Comparison of ENCODE assay signal across 36 cellular contexts in genomic region chr7:103388469-103389140, GRCh38. TPM values are rescaled to one million over a fixed set of nuclear protein-coding genes. Genes with fewer than 3 reads are reported as not detected.
"Had no signal": no experiment of that assay in that cellular context is flagged by ENCODE, and none has a peak within 500 bp of the region (broad histone marks: within the 10 kb centered on the region; RNA-seq: fewer than 3 reads in every experiment).

No MANE protein-coding gene starts in this region.

- H3K4me3 ChIP-seq: coronary artery, dorsolateral prefrontal cortex, esophagus muscularis mucosa, gastrocnemius medialis had no signal

- H3K27me3 ChIP-seq: brain microvascular endothelial cell, dorsolateral prefrontal cortex, foreskin keratinocyte, gastrocnemius medialis had no signal

- DNase-seq: activated B cell treated with CpG ODN at 0.5 μM for 24 hours; activated CD4-positive, alpha-beta T cell treated with anti-CD3 and anti-CD28 coated beads for 48 hours; activated CD4-positive, alpha-beta T cell treated with anti-CD3 and anti-CD28 coated beads, Interleukin-2, amount 50 U/mL, for 1 hour; activated CD4-positive, alpha-beta T cell treated with anti-CD3 and anti-CD28 coated beads, Interleukin-2, amount 50 U/mL, for 48 hours; activated CD8-positive, alpha-beta memory T cell treated with anti-CD3 and anti-CD28 coated beads for 24 hours; activated CD8-positive, alpha-beta T cell treated with anti-CD3 and anti-CD28 coated beads for 36 hours; activated effector memory CD4-positive, alpha-beta T cell treated with Interleukin-2 at 50 U/mL for 16 hours; activated gamma-delta T cell treated with Interleukin-2 at 50 U/mL for 16 hours; activated naive CD4-positive, alpha-beta T cell treated with anti-CD3 and anti-CD28 coated beads, Interleukin-2, amount 50 U/mL, for 16 hours; activated naive CD4-positive, alpha-beta T cell treated with Interleukin-2 at 50 U/mL for 16 hours; activated T-cell treated with anti-CD3 and anti-CD28 coated beads, Interleukin-2, amount 50 U/mL, for 4 hours; amniotic stem cell; anterior cingulate cortex; brain microvascular endothelial cell; dorsolateral prefrontal cortex; effector memory CD4-positive, alpha-beta T cell; endodermal cell; erythroblast; foreskin keratinocyte; gastrocnemius medialis; SW 1271; T-cell; T-helper 9 cell; WERI-Rb-1 had no signal

- H3K27ac Mint-ChIP-seq: activated B cell treated with CpG ODN at 0.5 μM for 24 hours; activated CD8-positive, alpha-beta T cell treated with anti-CD3 and anti-CD28 coated beads for 36 hours; activated naive CD8-positive, alpha-beta T cell; activated T-helper 17 cell treated with anti-CD3 and anti-CD28 coated beads, Interleukin-2, amount 50 U/mL, for 72 hours; dendritic cell treated with granulocyte-macrophage colony-stimulating factor and Interleukin-4, amounts not matched to agents 40 ng/mL and 50 ng/mL, for 4 days; endodermal cell; T-cell; T-helper 1 cell treated with Interleukin-12 subunit alpha and Interleukin-12 subunit beta and Interleukin-4 antibody, amounts not matched to agents 30 μg/mL and 1 μg/mL, for 36 hours had no signal

- H3K9me3 Mint-ChIP-seq: activated B cell treated with CpG ODN at 0.5 μM for 24 hours; activated CD8-positive, alpha-beta T cell treated with anti-CD3 and anti-CD28 coated beads for 36 hours; activated T-cell treated with anti-CD3 and anti-CD28 coated beads, Interleukin-2, amount 50 U/mL, for 4 hours; activated T-helper 17 cell treated with anti-CD3 and anti-CD28 coated beads, Interleukin-2, amount 50 U/mL, for 72 hours; central memory CD8-positive, alpha-beta T cell; dendritic cell treated with granulocyte-macrophage colony-stimulating factor and Interleukin-4, amounts not matched to agents 40 ng/mL and 50 ng/mL, for 4 days; endodermal cell; T-cell; T-helper 1 cell treated with Interleukin-12 subunit alpha and Interleukin-12 subunit beta and Interleukin-4 antibody, amounts not matched to agents 30 μg/mL and 1 μg/mL, for 36 hours had no signal

- H3K36me3 ChIP-seq: brain microvascular endothelial cell, esophagus muscularis mucosa, gastrocnemius medialis, WERI-Rb-1 had no signal

- H3K4me1 Mint-ChIP-seq: activated B cell treated with CpG ODN at 0.5 μM for 24 hours; activated T-helper 17 cell treated with anti-CD3 and anti-CD28 coated beads, Interleukin-2, amount 50 U/mL, for 72 hours; central memory CD8-positive, alpha-beta T cell; endodermal cell; T-cell had no signal

- H3K4me3 Mint-ChIP-seq: activated B cell treated with CpG ODN at 0.5 μM for 24 hours; activated CD8-positive, alpha-beta T cell treated with anti-CD3 and anti-CD28 coated beads for 36 hours; activated naive CD8-positive, alpha-beta T cell; activated T-cell treated with anti-CD3 and anti-CD28 coated beads, Interleukin-2, amount 50 U/mL, for 4 hours; activated T-helper 17 cell treated with anti-CD3 and anti-CD28 coated beads, Interleukin-2, amount 50 U/mL, for 72 hours; central memory CD8-positive, alpha-beta T cell; dendritic cell treated with granulocyte-macrophage colony-stimulating factor and Interleukin-4, amounts not matched to agents 40 ng/mL and 50 ng/mL, for 4 days; endodermal cell; T-cell; T-helper 1 cell treated with Interleukin-12 subunit alpha and Interleukin-12 subunit beta and Interleukin-4 antibody, amounts not matched to agents 30 μg/mL and 1 μg/mL, for 36 hours had no signal

- H3K9me3 ChIP-seq: esophagus muscularis mucosa, gastrocnemius medialis had no signal

- H3K4me1 ChIP-seq: esophagus muscularis mucosa, foreskin keratinocyte, gastrocnemius medialis had no signal

- H3K27ac ChIP-seq: brain microvascular endothelial cell, coronary artery, dorsolateral prefrontal cortex, esophagus muscularis mucosa, foreskin keratinocyte, gastrocnemius medialis, WERI-Rb-1 had no signal

- H3K36me3 Mint-ChIP-seq: activated naive CD8-positive, alpha-beta T cell; T-cell had no signal

- ATAC-seq: activated CD4-positive, CD25-positive, alpha-beta regulatory T cell treated with anti-CD3 and anti-CD28 coated beads, Interleukin-2, amount 50 U/mL, for 24 hours; activated CD8-positive, alpha-beta T cell treated with anti-CD3 and anti-CD28 coated beads for 36 hours; activated T-cell treated with anti-CD3 and anti-CD28 coated beads, Interleukin-2, amount 50 U/mL, for 4 hours; activated T-helper 17 cell treated with anti-CD3 and anti-CD28 coated beads, Interleukin-2, amount 50 U/mL, for 72 hours; foreskin keratinocyte; gastrocnemius medialis; T-cell had no signal

RNA-seq across cellular contexts. Expression of gene SLC26A5, which starts 57.4 kb away (rescaled TPM):
- total RNA-seq: activated B cell treated with CpG ODN at 0.5 μM for 24 hours; activated CD8-positive, alpha-beta T cell treated with anti-CD3 and anti-CD28 coated beads for 36 hours; activated T-cell treated with anti-CD3 and anti-CD28 coated beads, Interleukin-2, amount 50 U/mL, for 4 hours; activated T-helper 17 cell treated with anti-CD3 and anti-CD28 coated beads, Interleukin-2, amount 50 U/mL, for 72 hours; astrocyte; bronchial epithelial cell; cardiac septum; foreskin keratinocyte; gastrocnemius medialis; T-helper 2 cell treated with Interferon-gamma antibody and Interleukin-4, amounts not matched to agents 100 ng/mL and 5 ng/mL, for 36 hours had no signal
- polyA plus RNA-seq: foreskin keratinocyte had no signal
